Comparison of ENCODE assay signal across 1 cellular context in genomic region chr7:150388709-150389531, GRCh38.
TF ChIP-seq lines count a peak whose summit lies in the region.

No MANE protein-coding gene starts in this region.

TF ChIP-seq in HepG2, 621 proteins besides CTCF, POLR2A, EP300 and RAD21 (continued from another document and continues in another):
- peak; percentile 67; the same call in 1 of the 2 replicates for TF ChIP-seq AHDC1 (CRISPR knock-in tag; IDR thresholded peaks at IDR 0.05; ENCODE audit: borderline replicate concordance)
- TF ChIP-seq MXD4 (CRISPR knock-in tag; IDR thresholded peaks at IDR 0.05) = peak; percentile 95
- no peak for TF ChIP-seq WIZ (CRISPR knock-in tag; IDR thresholded peaks at IDR 0.05)
- peak; percentile 71 for TF ChIP-seq ARNTL (CRISPR knock-in tag; IDR thresholded peaks at IDR 0.05)
- TF ChIP-seq ZNF639 (CRISPR knock-in tag; conservative IDR thresholded peaks at IDR 0.05) = peak; percentile 85
- TF ChIP-seq ZBTB25 (CRISPR knock-in tag; IDR thresholded peaks at IDR 0.05) = peak; percentile 95
- TF ChIP-seq ZNF3 (CRISPR knock-in tag; IDR thresholded peaks at IDR 0.05) = no peak
- no peak for TF ChIP-seq ZNF512B (CRISPR knock-in tag; IDR thresholded peaks at IDR 0.05; ENCODE audit: borderline replicate concordance)
- 0 out of 2 replicates have a peak, but pooled peaks have one; percentile 57 for TF ChIP-seq NCOA1 (CRISPR knock-in tag; IDR thresholded peaks at IDR 0.05)
- peak; percentile 83 for TF ChIP-seq NR2F2 (IDR thresholded peaks at IDR 0.05; ENCODE audit: borderline replicate concordance, low read depth)
- no peak for TF ChIP-seq SMARCE1 (IDR thresholded peaks at IDR 0.05; ENCODE audit: borderline replicate concordance)
- peak; percentile 75 for TF ChIP-seq ZFX (CRISPR knock-in tag; IDR thresholded peaks at IDR 0.05; ENCODE audit: low read depth)
- TF ChIP-seq ZNF136 (CRISPR knock-in tag; IDR thresholded peaks at IDR 0.05; ENCODE audit: low read depth) = 0 out of 2 replicates have a peak, but pooled peaks have one; percentile 74
- no peak for TF ChIP-seq NFE2 (CRISPR knock-in tag; IDR thresholded peaks at IDR 0.05)
- peak; percentile 61; the same call in 1 of the 2 replicates for TF ChIP-seq STAT6 (CRISPR knock-in tag; IDR thresholded peaks at IDR 0.05; ENCODE audit: borderline replicate concordance)
- TF ChIP-seq POLR2G (IDR thresholded peaks at IDR 0.05; ENCODE audit: low read depth, low read length) = no peak; the same call in 1 of the 2 replicates
- no peak for TF ChIP-seq NFIB (CRISPR knock-in tag; IDR thresholded peaks at IDR 0.05; ENCODE audit: borderline replicate concordance)
- TF ChIP-seq PRDM4 (CRISPR knock-in tag; IDR thresholded peaks at IDR 0.05; ENCODE audit: borderline replicate concordance) = no peak
- TF ChIP-seq ZBTB26 (CRISPR knock-in tag; IDR thresholded peaks at IDR 0.05; ENCODE audit: borderline replicate concordance) = peak; percentile 75; the same call in 1 of the 2 replicates
- no peak for TF ChIP-seq ZNF550 (CRISPR knock-in tag; IDR thresholded peaks at IDR 0.05; ENCODE audit: borderline replicate concordance)
- peak; percentile 80; the same call in 1 of the 2 replicates for TF ChIP-seq ATF7-NPFF (CRISPR knock-in tag; IDR thresholded peaks at IDR 0.05; ENCODE audit: low read depth)
- TF ChIP-seq ZNF577 (CRISPR knock-in tag; IDR thresholded peaks at IDR 0.05; ENCODE audit: borderline replicate concordance, low read depth) = no peak
- 0 out of 2 replicates have a peak, but pooled peaks have one; percentile 26 for TF ChIP-seq ZNF33B (CRISPR knock-in tag; IDR thresholded peaks at IDR 0.05)
- no peak for TF ChIP-seq ZBTB2 (CRISPR knock-in tag; IDR thresholded peaks at IDR 0.05; ENCODE audit: low read depth)
- no peak for TF ChIP-seq ZNF773 (CRISPR knock-in tag; IDR thresholded peaks at IDR 0.05; ENCODE audit: borderline replicate concordance)
- TF ChIP-seq ZNF780A (CRISPR knock-in tag; IDR thresholded peaks at IDR 0.05) = no peak
- no peak for TF ChIP-seq ZNF101 (CRISPR knock-in tag; IDR thresholded peaks at IDR 0.05; ENCODE audit: borderline replicate concordance, low read depth)
- 0 out of 2 replicates have a peak, but pooled peaks have one; percentile 56 for TF ChIP-seq ZNF143 (CRISPR knock-in tag; IDR thresholded peaks at IDR 0.05)
- TF ChIP-seq SIX1 (CRISPR knock-in tag; IDR thresholded peaks at IDR 0.05; ENCODE audit: borderline replicate concordance) = peak; percentile 58; the same call in 1 of the 2 replicates
- TF ChIP-seq U2AF2 (IDR thresholded peaks at IDR 0.05; ENCODE audit: low read depth, low read length) = no peak
- TF ChIP-seq TBP (CRISPR knock-in tag; IDR thresholded peaks at IDR 0.05) = no peak
- TF ChIP-seq SUZ12 (IDR thresholded peaks at IDR 0.05; ENCODE audit: low read depth, low read length) = no peak
- peak; percentile 95; the same call in 2 of the 3 replicates for TF ChIP-seq MXI1 (IDR thresholded peaks at IDR 0.05; ENCODE audit: borderline replicate concordance, low read depth, low read length)
- no peak for TF ChIP-seq ZFP36 (IDR thresholded peaks at IDR 0.05; ENCODE audit: borderline replicate concordance, low read depth, low read length, partially characterized antibody)
- 0 out of 2 replicates have a peak, but pooled peaks have one; percentile 46 for TF ChIP-seq ZBTB39 (CRISPR knock-in tag; IDR thresholded peaks at IDR 0.05)
- peak; percentile 93; the same call in 1 of the 2 replicates for TF ChIP-seq ZNF256 (CRISPR knock-in tag; conservative IDR thresholded peaks at IDR 0.05)
- peak; percentile 86 for TF ChIP-seq HDAC1 (CRISPR knock-in tag; IDR thresholded peaks at IDR 0.05)
- TF ChIP-seq RARA (CRISPR knock-in tag; IDR thresholded peaks at IDR 0.05) = peak; percentile 100
